ENCODE assay signal across 8 cellular contexts in the genomic region with DNA sequence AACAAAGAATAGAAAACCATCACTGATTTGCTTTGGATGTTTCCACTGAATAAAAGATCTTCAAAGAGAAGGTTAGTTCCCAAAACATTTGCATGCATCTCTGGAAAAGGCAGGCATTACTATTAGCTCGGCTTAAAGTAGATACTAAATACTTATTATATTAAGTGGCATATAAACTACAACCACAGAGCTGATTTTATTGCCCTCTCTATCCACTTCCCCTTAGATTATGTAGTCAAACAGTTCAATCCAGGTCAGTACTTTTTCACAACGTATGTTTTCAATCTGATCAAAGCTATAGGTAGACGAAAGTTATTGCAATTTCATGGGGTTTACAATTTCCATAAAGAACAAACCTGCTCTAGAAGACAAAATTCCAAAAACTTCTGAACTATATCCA. TPM values are rescaled to one million over a fixed set of nuclear protein-coding genes. Genes with fewer than 3 reads are reported as not detected.
DNase-seq lines count a peak whose midpoint lies in the region; ATAC-seq and TF ChIP-seq lines count a peak whose summit lies in the region.

No MANE protein-coding gene starts in this region.

- peaks cover 13% of the 10 kb centered on the region for H4K20me1 ChIP-seq in Loucy (ENCODE audit: insufficient read depth, low read length, poor library complexity, severe bottlenecking)

- peak overlapping the region; percentile 77 for H3K9ac ChIP-seq in Loucy (ENCODE audit: low read depth, low read length, poor library complexity, severe bottlenecking)

- no peaks in the 10 kb centered on the region for H3K27me3 ChIP-seq in Loucy (ENCODE audit: insufficient read depth, low read length, poor library complexity, severe bottlenecking)

- DNase-seq in CD1c-positive myeloid dendritic cell (ENCODE audit: extremely low spot score): peak; percentile 15
- DNase-seq in cardiac fibroblast (ENCODE audit: low read depth in 2 of 2): peak in 1 of 2 donors; percentile 11
- DNase-seq in naive B cell: no peak
- DNase-seq in effector CD4-positive, alpha-beta T cell: no peak
- DNase-seq in NCI-H2171 treated with DMSO at 0.1 percent for 48 hours (lab: John Stamatoyannopoulos, UW): no peak

- no peak for ATAC-seq in naive B cell (ENCODE audit: low read depth in 2 of 2)
- no peak for ATAC-seq in GM21423 (IDR thresholded peaks at IDR 0.05; ENCODE audit: unreplicated experiment)
- no peak for ATAC-seq in HG02798 (IDR thresholded peaks at IDR 0.05; ENCODE audit: poor library complexity, unreplicated experiment)

- H3K4me2 ChIP-seq in Loucy (ENCODE audit: low read depth, low read length, poor library complexity, severe bottlenecking): peak overlapping the region; percentile 95

- H3K36me3 Mint-ChIP-seq in naive B cell: peaks cover 0 to 17% of the 10 kb centered on the region in 2 donors

- H3K9me2 ChIP-seq in Loucy (replicated peaks; ENCODE audit: low read depth, low read length): no peaks in the 10 kb centered on the region

- H3K36me3 ChIP-seq in Loucy (ENCODE audit: insufficient read depth, low read length): 0 out of 2 replicates have a peak, but pooled peaks cover 5% of the 10 kb centered on the region

- no peak overlapping the region for H2AFZ ChIP-seq in Loucy (ENCODE audit: low read length)

- no peaks in the 10 kb centered on the region for H3K9me3 ChIP-seq in Loucy (ENCODE audit: insufficient read depth, low read depth, low read length)

- H3K4me3 Mint-ChIP-seq in naive B cell: peak overlapping the region; percentile 78 to 96 (median 90)

- peaks cover 4% of the 10 kb centered on the region; the same call in 1 of the 2 replicates for H3F3A ChIP-seq in Loucy (ENCODE audit: low read depth)

- peaks cover 21 to 42% (median 23%) of the 10 kb centered on the region in 3 donors for H3K4me1 Mint-ChIP-seq in naive B cell

- TF ChIP-seq CTCF in Loucy (conservative IDR thresholded peaks at IDR 0.05; ENCODE audit: low read length) (no peak), cardiac fibroblast (IDR thresholded peaks at IDR 0.05; ENCODE audit: low read depth, low read length) (no peak)

- H3K27ac Mint-ChIP-seq in naive B cell: peak overlapping the region; percentile 59 to 82 (median 73)

- no peaks in the 10 kb centered on the region for H3K27me3 Mint-ChIP-seq in naive B cell

- H3K79me2 ChIP-seq in Loucy (ENCODE audit: insufficient read depth, low read length): peaks cover 43% of the 10 kb centered on the region; the same call in 1 of the 2 replicates

- H3K4me3 ChIP-seq in Loucy (ENCODE audit: low read length, poor library complexity, severe bottlenecking): peak overlapping the region; percentile 98
- peak overlapping the region; percentile 63 to 75 for H3K4me3 ChIP-seq in cardiac fibroblast (replicated peaks in 1 of 2; ENCODE audit: low read depth in 2 of 2, low read length in 2 of 2)

- H3K9me3 Mint-ChIP-seq in naive B cell: no peaks in the 10 kb centered on the region

- H3K4me1 ChIP-seq in Loucy (ENCODE audit: insufficient read depth, low read length, poor library complexity, severe bottlenecking): peaks cover 46% of the 10 kb centered on the region

RNA-seq across cellular contexts. Expression of gene B4GALT4, which starts 1.3 kb away (rescaled TPM):
- 1 to 10 TPM; 6.8 to 9.0 (median 8.1) TPM for polyA plus RNA-seq in naive B cell (ENCODE audit: low read depth in 6 of 6)

RNA-seq across cellular contexts. Expression of gene ARHGAP31, which starts 54.8 kb away (rescaled TPM):
- polyA plus RNA-seq in naive B cell (ENCODE audit: low read depth in 6 of 6): 1 to 10 TPM in 1 of 6 donors, under 1 TPM in 4, not detected in 1; 0.54 to 1.5 (median 0.83) TPM
